In genomic region chr10:126647116-126647515, GRCh38 we compare ENCODE assay signal across 19 cellular contexts. TPM values are rescaled to one million over a fixed set of nuclear protein-coding genes. Genes with fewer than 3 reads are reported as not detected.
"Had no signal": no experiment of that assay in that cellular context is flagged by ENCODE, and none has a peak within 500 bp of the region (broad histone marks: within the 10 kb centered on the region; RNA-seq: fewer than 3 reads in every experiment).

No MANE protein-coding gene starts in this region.

- DNase-seq: KBM-7, MG63, NCI-H1092, NCI-H1105 treated with DMSO at 0.1 percent for 48 hours, NCI-H1417 treated with DMSO at 0.1 percent for 48 hours, NCI-H146, NCI-H187, NCI-H2029, NCI-H2171 treated with DMSO at 0.1 percent for 48 hours, NCI-H345, NCI-H446 treated with DMSO at 0.1 percent for 48 hours, NCI-H510A treated with DMSO at 0.1 percent for 48 hours, NCI-H526 treated with DMSO at 0.1 percent for 48 hours, NCI-H774, RPMI8226, SHP77, SK-N-SH, SW 1271 had no signal

- H3K27me3 ChIP-seq: MG63 had no signal

- H3K9ac ChIP-seq: SK-N-SH had no signal

- H3K4me2 ChIP-seq: SK-N-SH had no signal

- H3K36me3 ChIP-seq: MG63 had no signal

- H3K4me3 ChIP-seq: MG63 had no signal

- H3K9me3 ChIP-seq: MG63, SK-N-SH had no signal

RNA-seq across cellular contexts. Expression of gene C10orf90, which starts 23.4 kb away (rescaled TPM):
- total RNA-seq: HT-29 had no signal
